In genomic region chr17:42554250-42555121, GRCh38 we compare ENCODE assay signal across 1 cellular context.
TF ChIP-seq lines count a peak whose summit lies in the region.

No MANE protein-coding gene starts in this region.

TF ChIP-seq in HCT116, 20 proteins besides CTCF, POLR2A, EP300 and RAD21 (continued from another document):
- TF ChIP-seq ZBTB33 (IDR thresholded peaks at IDR 0.05; ENCODE audit: extremely low read depth, insufficient replicate concordance, low read length) (no peak), SRF (IDR thresholded peaks at IDR 0.05; ENCODE audit: low read depth) (no peak)
